9 cellular contexts compared by ENCODE assay signal in the genomic region with DNA sequence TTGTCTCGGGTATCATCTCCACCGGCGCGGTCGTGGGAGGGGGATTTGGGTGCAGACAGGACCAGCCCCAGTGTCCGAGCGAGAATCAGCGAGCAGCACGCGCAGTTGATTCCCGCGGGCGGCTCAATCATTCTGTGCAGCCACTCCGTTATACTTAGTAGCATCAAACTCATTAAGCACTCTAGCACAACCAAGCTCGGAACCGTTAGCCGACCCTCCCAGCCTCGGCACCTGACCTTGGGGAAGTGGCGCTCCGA. TPM values are rescaled to one million over a fixed set of nuclear protein-coding genes. Genes with fewer than 3 reads are reported as not detected.
A peak's percentile ranks its signal among the peaks of the same experiment; 100 is the strongest.
DNase-seq lines count a peak whose midpoint lies in the region; ATAC-seq, FAIRE-seq and TF ChIP-seq lines count a peak whose summit lies in the region.
"Had no signal": no experiment of that assay in that cellular context is flagged by ENCODE, and none has a peak within 500 bp of the region (broad histone marks: within the 10 kb centered on the region; RNA-seq: fewer than 3 reads in every experiment).

No MANE protein-coding gene starts in this region.

- CTCF ChIA-PET in activated naive CD4-positive, alpha-beta T cell treated with anti-CD3 and anti-CD28 coated beads, Interleukin-2, amount 10 ng/mL, durations not matched to agents 7 days and 5 days (lab: Charles Lee), result interaction anchor here (0.7 to 1.9 kb wide), 3 partner anchors 14 to 47 kb away, joined by 3 to 8 read pairs (median 5); no protein-coding TSS in a partner anchor

- ATAC-seq in memory B cell (ENCODE audit: low read depth) (no peak), aorta (ENCODE audit: low FRiP score) (peak; percentile 30)

- peaks cover 44% of the 10 kb centered on the region for H3K36me3 Mint-ChIP-seq in activated naive CD4-positive, alpha-beta T cell treated with anti-CD3 and anti-CD28 coated beads, Interleukin-2, amount 10 ng/mL, durations not matched to agents 7 days and 5 days
- H3K36me3 Mint-ChIP-seq in memory B cell, result peaks cover 9% of the 10 kb centered on the region

- H3K36me3 ChIP-seq in breast epithelium (no peaks in the 10 kb centered on the region), aorta (ENCODE audit: control insufficient read depth in 1 of 2, insufficient read depth in 2 of 2, low read length in 1 of 2) (no peaks in the 10 kb centered on the region)

- H3K4me1 ChIP-seq in breast epithelium, result peaks cover 0 to 22% of the 10 kb centered on the region in 2 donors
- no peaks in the 10 kb centered on the region for H3K4me1 ChIP-seq in aorta (ENCODE audit: control insufficient read depth in 1 of 2, insufficient read depth in 2 of 2, low read length in 2 of 2)

- peaks cover 65% of the 10 kb centered on the region for H3K4me1 Mint-ChIP-seq in activated naive CD4-positive, alpha-beta T cell treated with anti-CD3 and anti-CD28 coated beads, Interleukin-2, amount 10 ng/mL, durations not matched to agents 7 days and 5 days
- peaks cover 26% of the 10 kb centered on the region for H3K4me1 Mint-ChIP-seq in memory B cell

- H3K27me3 ChIP-seq in breast epithelium, result no peaks in the 10 kb centered on the region
- H3K27me3 ChIP-seq in aorta (ENCODE audit: control insufficient read depth in 1 of 2, insufficient read depth in 2 of 2, low read length in 1 of 2), result no peaks in the 10 kb centered on the region

- 0% methylated on average over 20 of the region's 20 CpGs for WGBS in aorta, 2 donors

- H3K9me3 ChIP-seq in breast epithelium (no peaks in the 10 kb centered on the region), aorta (ENCODE audit: control insufficient read depth, low read length) (no peaks in the 10 kb centered on the region)

- H3K9me3 Mint-ChIP-seq in activated naive CD4-positive, alpha-beta T cell treated with anti-CD3 and anti-CD28 coated beads, Interleukin-2, amount 10 ng/mL, durations not matched to agents 7 days and 5 days, result no peaks in the 10 kb centered on the region
- H3K9me3 Mint-ChIP-seq in memory B cell, result no peaks in the 10 kb centered on the region

- peak overlapping the region; percentile 98 for H3K4me3 Mint-ChIP-seq in activated naive CD4-positive, alpha-beta T cell treated with anti-CD3 and anti-CD28 coated beads, Interleukin-2, amount 10 ng/mL, durations not matched to agents 7 days and 5 days
- H3K4me3 Mint-ChIP-seq in memory B cell, result peak overlapping the region; percentile 94

- H3K4me3 ChIP-seq in breast epithelium, result peak overlapping the region; percentile 93 to 99 (median 99)
- peak overlapping the region; percentile 72 to 84 for H3K4me3 ChIP-seq in aorta (ENCODE audit: low read length in 2 of 2)

- H3K27ac ChIP-seq in breast epithelium (peak overlapping the region; percentile 98 to 99), aorta (ENCODE audit: low read depth in 1 of 2, low read length in 2 of 2) (peak overlapping the region in 1 of 2 donors; percentile 7)

- TF ChIP-seq POLR2A in breast epithelium (IDR thresholded peaks at IDR 0.05), result no peak

- FAIRE-seq in RCC 7860 (lab: Jason Lieb, UNC), result no peak

- no peak for TF ChIP-seq CTCF in breast epithelium (IDR thresholded peaks at IDR 0.05)

- H3K27me3 Mint-ChIP-seq in activated naive CD4-positive, alpha-beta T cell treated with anti-CD3 and anti-CD28 coated beads, Interleukin-2, amount 10 ng/mL, durations not matched to agents 7 days and 5 days, result peaks cover 4% of the 10 kb centered on the region
- no peaks in the 10 kb centered on the region for H3K27me3 Mint-ChIP-seq in memory B cell

- peak overlapping the region; percentile 96 for H3K27ac Mint-ChIP-seq in activated naive CD4-positive, alpha-beta T cell treated with anti-CD3 and anti-CD28 coated beads, Interleukin-2, amount 10 ng/mL, durations not matched to agents 7 days and 5 days
- peak overlapping the region; percentile 90 for H3K27ac Mint-ChIP-seq in memory B cell

- no peak for DNase-seq in activated naive CD4-positive, alpha-beta T cell treated with anti-CD3 and anti-CD28 coated beads, Interleukin-2, amount 10 ng/mL, durations not matched to agents 7 days and 5 days
- no peak for DNase-seq in activated naive CD4-positive, alpha-beta T cell (lab: John Stamatoyannopoulos, UW)
- DNase-seq in breast epithelium (ENCODE audit: low spot score in 2 of 2), result no peak
- no peak for DNase-seq in memory B cell (ENCODE audit: low spot score in 2 of 2)
- DNase-seq in aorta, result no peak
- DNase-seq in cerebellar cortex (ENCODE audit: low spot score), result no peak
- no peak for DNase-seq in globus pallidus (ENCODE audit: low spot score)
- no peak for DNase-seq in RCC 7860 (ENCODE audit: low spot score)

- intact Hi-C loops in breast epithelium (cut with DNase I; ENCODE audit: low total_unique reads), result no loop called here
- intact Hi-C loops in aorta (cut with DNase I), result loop anchor here in 1 of 2 donors (5.0 kb wide), 1 partner anchor 41 kb away; a partner anchor contains a TSS

RNA-seq across cellular contexts. Expression of a gene that starts 0.2 kb away (rescaled TPM):
- total RNA-seq in breast epithelium (1 to 10 TPM; 3.0 to 7.6 (median 7.2) TPM), aorta (1 to 10 TPM; 7.5 to 9.5 TPM)
- 10 to 100 TPM in 1 of 2 donors, 1 to 10 TPM in 1; 4.5 to 11.4 TPM for polyA plus RNA-seq in aorta

RNA-seq across cellular contexts. Expression of a gene that starts 0.4 kb away (rescaled TPM):
- 10 to 100 TPM; 26.1 to 52.7 (median 40.6) TPM for total RNA-seq in breast epithelium
- 100 to 1,000 TPM in 1 of 2 donors, 10 to 100 TPM in 1; 63.8 to 100 TPM for total RNA-seq in aorta
- 10 to 100 TPM; 14.3 to 41.3 TPM for polyA plus RNA-seq in aorta

RNA-seq across cellular contexts. Expression of a gene that starts 39.2 kb away (rescaled TPM):
- total RNA-seq in breast epithelium (10 to 100 TPM; 24.3 to 67.0 (median 44.8) TPM), aorta (10 to 100 TPM; 20.5 to 33.0 TPM)
- polyA plus RNA-seq in aorta, result 10 to 100 TPM; 16.7 to 68.9 TPM
- total RNA-seq: activated CD8-positive, alpha-beta memory T cell treated with anti-CD3 and anti-CD28 coated beads for 36 hours had no signal

RNA-seq across cellular contexts. Expression of a gene that starts 52.0 kb away (rescaled TPM):
- total RNA-seq in breast epithelium (10 to 100 TPM; 23.0 to 40.0 (median 31.5) TPM), aorta (10 to 100 TPM; 28.6 to 32.8 TPM)
- polyA plus RNA-seq in aorta, result 10 to 100 TPM; 14.3 to 40.9 TPM
